Comparison of ENCODE assay signal across 28 cellular contexts in the genomic region with DNA sequence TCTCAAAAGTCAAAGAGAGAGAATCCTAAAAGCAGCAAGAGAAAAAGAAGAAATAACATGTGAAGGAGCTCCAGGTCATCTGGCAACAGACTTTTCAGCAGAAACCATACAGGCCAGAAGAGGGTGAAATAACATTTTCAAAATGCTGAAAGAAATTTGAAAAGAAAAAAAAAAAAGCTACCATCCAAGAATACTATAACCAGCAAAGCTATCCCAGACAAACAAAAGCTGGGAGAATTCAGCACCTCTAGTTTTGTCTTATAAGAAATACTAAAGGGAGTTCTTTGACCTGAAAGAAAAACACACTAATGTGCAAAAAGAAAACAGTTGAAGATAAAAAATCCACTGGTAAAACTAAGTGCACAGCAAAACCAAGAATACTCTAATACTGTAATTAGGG.
"Had no signal": no experiment of that assay in that cellular context is flagged by ENCODE, and none has a peak within 500 bp of the region (broad histone marks: within the 10 kb centered on the region; RNA-seq: fewer than 3 reads in every experiment).

No MANE protein-coding gene starts in this region.

- H3K4me1 Mint-ChIP-seq: mesothelial cell of epicardium, naive B cell had no signal

- H3K27ac ChIP-seq: coronary artery, dorsolateral prefrontal cortex, epithelial cell of prostate, esophagus squamous epithelium, gastrocnemius medialis, heart right ventricle, left lung, lower lobe of right lung had no signal

- DNase-seq: dermis blood vessel endothelial cell; dorsolateral prefrontal cortex; effector CD4-positive, alpha-beta T cell; effector memory CD4-positive, alpha-beta T cell; erythroblast; esophagus squamous epithelium; foreskin fibroblast; foreskin melanocyte; gastrocnemius medialis; glutamatergic neuron; head of caudate nucleus; heart right ventricle; hippocampal formation; left cardiac atrium; left lung; left ventricle myocardium superior; lower lobe of right lung; mesenchymal stem cell; mucosa of descending colon; naive B cell had no signal

- FAIRE-seq: colon, endometrium, islet of Langerhans, keratinocyte had no signal

- H3K27me3 Mint-ChIP-seq: naive B cell had no signal

- ATAC-seq: esophagus mucosa, gastrocnemius medialis, heart right ventricle, left cardiac atrium, left lung, left ventricle myocardium superior, lower lobe of right lung, mucosa of descending colon had no signal

- H3K4me1 ChIP-seq: esophagus squamous epithelium, gastrocnemius medialis, heart right ventricle, left lung, lower lobe of right lung had no signal

- H3K4me3 ChIP-seq: coronary artery, dorsolateral prefrontal cortex, esophagus squamous epithelium, gastrocnemius medialis, heart right ventricle, left lung, lower lobe of right lung, mucosa of descending colon had no signal

- H3K27me3 ChIP-seq: dorsolateral prefrontal cortex, esophagus squamous epithelium, gastrocnemius medialis, heart right ventricle, left lung had no signal

- H3K4me3 Mint-ChIP-seq: mesothelial cell of epicardium, naive B cell had no signal

- H3K27ac Mint-ChIP-seq: mesothelial cell of epicardium, naive B cell had no signal

- H3K9me3 ChIP-seq: esophagus squamous epithelium, gastrocnemius medialis had no signal

- H3K36me3 ChIP-seq: esophagus squamous epithelium, gastrocnemius medialis, heart right ventricle, left lung, lower lobe of right lung had no signal
